ENCODE assay signal across 1 cellular context in the genomic region with DNA sequence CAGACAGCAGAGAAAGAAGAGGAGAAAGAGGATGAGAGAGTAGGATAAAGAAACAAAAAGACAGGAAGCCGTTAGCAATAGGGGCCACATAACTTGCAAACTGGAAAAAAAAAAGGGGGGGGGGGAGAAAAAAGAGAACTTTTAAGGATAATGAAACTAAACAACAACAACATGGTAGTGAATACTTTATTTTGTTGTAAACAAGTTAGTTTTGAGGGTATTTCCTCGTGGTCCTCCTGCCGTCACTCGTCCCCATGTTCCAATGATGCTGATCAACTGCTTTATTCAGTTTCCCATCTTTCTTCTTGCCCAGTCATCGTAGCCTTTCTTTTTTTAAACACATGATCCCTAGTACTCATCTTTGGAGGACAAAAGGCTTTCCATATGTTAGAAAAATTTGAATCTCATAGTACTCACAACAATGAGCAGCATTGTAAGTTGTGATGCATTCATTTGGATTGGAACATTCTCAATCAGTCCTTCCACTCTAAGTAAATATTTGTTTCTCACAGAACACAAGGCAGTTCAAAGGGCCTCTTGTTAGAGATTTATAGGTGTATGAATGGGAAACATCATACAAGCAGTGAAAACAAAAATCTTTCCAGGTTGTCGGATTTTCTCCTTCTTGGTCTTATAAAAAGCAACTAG.
A peak's percentile ranks its signal among the peaks of the same experiment; 100 is the strongest.
TF ChIP-seq lines count a peak whose summit lies in the region.

No MANE protein-coding gene starts in this region.

TF ChIP-seq in HepG2, 621 proteins besides CTCF, POLR2A, EP300 and RAD21 (continued from another document and continues in another):
- TF ChIP-seq, protein P1, sequence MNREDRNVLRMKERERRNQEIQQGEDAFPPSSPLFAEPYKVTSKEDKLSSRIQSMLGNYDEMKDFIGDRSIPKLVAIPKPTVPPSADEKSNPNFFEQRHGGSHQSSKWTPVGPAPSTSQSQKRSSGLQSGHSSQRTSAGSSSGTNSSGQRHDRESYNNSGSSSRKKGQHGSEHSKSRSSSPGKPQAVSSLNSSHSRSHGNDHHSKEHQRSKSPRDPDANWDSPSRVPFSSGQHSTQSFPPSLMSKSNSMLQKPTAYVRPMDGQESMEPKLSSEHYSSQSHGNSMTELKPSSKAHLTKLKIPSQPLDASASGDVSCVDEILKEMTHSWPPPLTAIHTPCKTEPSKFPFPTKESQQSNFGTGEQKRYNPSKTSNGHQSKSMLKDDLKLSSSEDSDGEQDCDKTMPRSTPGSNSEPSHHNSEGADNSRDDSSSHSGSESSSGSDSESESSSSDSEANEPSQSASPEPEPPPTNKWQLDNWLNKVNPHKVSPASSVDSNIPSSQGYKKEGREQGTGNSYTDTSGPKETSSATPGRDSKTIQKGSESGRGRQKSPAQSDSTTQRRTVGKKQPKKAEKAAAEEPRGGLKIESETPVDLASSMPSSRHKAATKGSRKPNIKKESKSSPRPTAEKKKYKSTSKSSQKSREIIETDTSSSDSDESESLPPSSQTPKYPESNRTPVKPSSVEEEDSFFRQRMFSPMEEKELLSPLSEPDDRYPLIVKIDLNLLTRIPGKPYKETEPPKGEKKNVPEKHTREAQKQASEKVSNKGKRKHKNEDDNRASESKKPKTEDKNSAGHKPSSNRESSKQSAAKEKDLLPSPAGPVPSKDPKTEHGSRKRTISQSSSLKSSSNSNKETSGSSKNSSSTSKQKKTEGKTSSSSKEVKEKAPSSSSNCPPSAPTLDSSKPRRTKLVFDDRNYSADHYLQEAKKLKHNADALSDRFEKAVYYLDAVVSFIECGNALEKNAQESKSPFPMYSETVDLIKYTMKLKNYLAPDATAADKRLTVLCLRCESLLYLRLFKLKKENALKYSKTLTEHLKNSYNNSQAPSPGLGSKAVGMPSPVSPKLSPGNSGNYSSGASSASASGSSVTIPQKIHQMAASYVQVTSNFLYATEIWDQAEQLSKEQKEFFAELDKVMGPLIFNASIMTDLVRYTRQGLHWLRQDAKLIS (CRISPR knock-in tag; IDR thresholded peaks at IDR 0.05) = 0 out of 2 replicates have a peak, but pooled peaks have one; percentile 77
- TF ChIP-seq ZSCAN21 (CRISPR knock-in tag; IDR thresholded peaks at IDR 0.05; ENCODE audit: borderline replicate concordance) (no peak), ZNF577 (CRISPR knock-in tag; IDR thresholded peaks at IDR 0.05; ENCODE audit: borderline replicate concordance, low read depth) (no peak), REXO4 (CRISPR knock-in tag; IDR thresholded peaks at IDR 0.05; ENCODE audit: borderline replicate concordance) (no peak), CREM (IDR thresholded peaks at IDR 0.05) (peak; percentile 34; the same call in 1 of the 2 replicates), CREM (CRISPR knock-in tag; IDR thresholded peaks at IDR 0.05) (no peak), ASH2L (IDR thresholded peaks at IDR 0.05; ENCODE audit: insufficient read length, low read depth, low read length) (peak; percentile 61), KDM2A (CRISPR knock-in tag; IDR thresholded peaks at IDR 0.05; ENCODE audit: borderline replicate concordance, low read depth) (no peak), TEAD2 (CRISPR knock-in tag; IDR thresholded peaks at IDR 0.05) (no peak), SNRNP70 (IDR thresholded peaks at IDR 0.05; ENCODE audit: low read depth, low read length) (no peak), GPN1 (CRISPR knock-in tag; IDR thresholded peaks at IDR 0.05; ENCODE audit: borderline replicate concordance) (no peak), RCOR2 (CRISPR knock-in tag; IDR thresholded peaks at IDR 0.05) (0 out of 2 replicates have a peak, but pooled peaks have one; percentile 57), TARDBP (CRISPR knock-in tag; IDR thresholded peaks at IDR 0.05) (0 out of 2 replicates have a peak, but pooled peaks have one; percentile 37), ZNF749 (CRISPR knock-in tag; IDR thresholded peaks at IDR 0.05; ENCODE audit: borderline replicate concordance) (0 out of 2 replicates have a peak, but pooled peaks have one; percentile 45), PITX1 (CRISPR knock-in tag; IDR thresholded peaks at IDR 0.05) (0 out of 2 replicates have a peak, but pooled peaks have one; percentile 54), NFKB2 (CRISPR knock-in tag; IDR thresholded peaks at IDR 0.05; ENCODE audit: borderline replicate concordance) (no peak), ZNF44 (CRISPR knock-in tag; IDR thresholded peaks at IDR 0.05) (no peak), RBFOX2 (IDR thresholded peaks at IDR 0.05; ENCODE audit: low read depth, low read length) (peak; percentile 85), TCF7 (IDR thresholded peaks at IDR 0.05; ENCODE audit: low read depth) (peak; percentile 66), ZNF737 (CRISPR knock-in tag; IDR thresholded peaks at IDR 0.05; ENCODE audit: borderline replicate concordance) (no peak), SAP130 (CRISPR knock-in tag; IDR thresholded peaks at IDR 0.05; ENCODE audit: low read depth) (peak; percentile 72), HNRNPK (IDR thresholded peaks at IDR 0.05; ENCODE audit: low read depth, low read length, poor library complexity, severe bottlenecking) (peak; percentile 68), TP53 (CRISPR knock-in tag; conservative IDR thresholded peaks at IDR 0.05) (no peak), NONO (IDR thresholded peaks at IDR 0.05) (no peak), NONO (CRISPR knock-in tag; conservative IDR thresholded peaks at IDR 0.05) (0 out of 2 replicates have a peak, but pooled peaks have one; percentile 53), NFYB (CRISPR knock-in tag; IDR thresholded peaks at IDR 0.05) (no peak), NFE2L2 (IDR thresholded peaks at IDR 0.05; ENCODE audit: low read length) (peak; percentile 84), ZNF556 (CRISPR knock-in tag; IDR thresholded peaks at IDR 0.05; ENCODE audit: borderline replicate concordance) (no peak), ZNF761 (CRISPR knock-in tag; conservative IDR thresholded peaks at IDR 0.05) (no peak)
- TF ChIP-seq, protein P2, sequence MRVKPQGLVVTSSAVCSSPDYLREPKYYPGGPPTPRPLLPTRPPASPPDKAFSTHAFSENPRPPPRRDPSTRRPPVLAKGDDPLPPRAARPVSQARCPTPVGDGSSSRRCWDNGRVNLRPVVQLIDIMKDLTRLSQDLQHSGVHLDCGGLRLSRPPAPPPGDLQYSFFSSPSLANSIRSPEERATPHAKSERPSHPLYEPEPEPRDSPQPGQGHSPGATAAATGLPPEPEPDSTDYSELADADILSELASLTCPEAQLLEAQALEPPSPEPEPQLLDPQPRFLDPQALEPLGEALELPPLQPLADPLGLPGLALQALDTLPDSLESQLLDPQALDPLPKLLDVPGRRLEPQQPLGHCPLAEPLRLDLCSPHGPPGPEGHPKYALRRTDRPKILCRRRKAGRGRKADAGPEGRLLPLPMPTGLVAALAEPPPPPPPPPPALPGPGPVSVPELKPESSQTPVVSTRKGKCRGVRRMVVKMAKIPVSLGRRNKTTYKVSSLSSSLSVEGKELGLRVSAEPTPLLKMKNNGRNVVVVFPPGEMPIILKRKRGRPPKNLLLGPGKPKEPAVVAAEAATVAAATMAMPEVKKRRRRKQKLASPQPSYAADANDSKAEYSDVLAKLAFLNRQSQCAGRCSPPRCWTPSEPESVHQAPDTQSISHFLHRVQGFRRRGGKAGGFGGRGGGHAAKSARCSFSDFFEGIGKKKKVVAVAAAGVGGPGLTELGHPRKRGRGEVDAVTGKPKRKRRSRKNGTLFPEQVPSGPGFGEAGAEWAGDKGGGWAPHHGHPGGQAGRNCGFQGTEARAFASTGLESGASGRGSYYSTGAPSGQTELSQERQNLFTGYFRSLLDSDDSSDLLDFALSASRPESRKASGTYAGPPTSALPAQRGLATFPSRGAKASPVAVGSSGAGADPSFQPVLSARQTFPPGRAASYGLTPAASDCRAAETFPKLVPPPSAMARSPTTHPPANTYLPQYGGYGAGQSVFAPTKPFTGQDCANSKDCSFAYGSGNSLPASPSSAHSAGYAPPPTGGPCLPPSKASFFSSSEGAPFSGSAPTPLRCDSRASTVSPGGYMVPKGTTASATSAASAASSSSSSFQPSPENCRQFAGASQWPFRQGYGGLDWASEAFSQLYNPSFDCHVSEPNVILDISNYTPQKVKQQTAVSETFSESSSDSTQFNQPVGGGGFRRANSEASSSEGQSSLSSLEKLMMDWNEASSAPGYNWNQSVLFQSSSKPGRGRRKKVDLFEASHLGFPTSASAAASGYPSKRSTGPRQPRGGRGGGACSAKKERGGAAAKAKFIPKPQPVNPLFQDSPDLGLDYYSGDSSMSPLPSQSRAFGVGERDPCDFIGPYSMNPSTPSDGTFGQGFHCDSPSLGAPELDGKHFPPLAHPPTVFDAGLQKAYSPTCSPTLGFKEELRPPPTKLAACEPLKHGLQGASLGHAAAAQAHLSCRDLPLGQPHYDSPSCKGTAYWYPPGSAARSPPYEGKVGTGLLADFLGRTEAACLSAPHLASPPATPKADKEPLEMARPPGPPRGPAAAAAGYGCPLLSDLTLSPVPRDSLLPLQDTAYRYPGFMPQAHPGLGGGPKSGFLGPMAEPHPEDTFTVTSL (CRISPR knock-in tag; IDR thresholded peaks at IDR 0.05; ENCODE audit: borderline replicate concordance) = peak; percentile 69; the same call in 1 of the 2 replicates
- TF ChIP-seq, protein P3, sequence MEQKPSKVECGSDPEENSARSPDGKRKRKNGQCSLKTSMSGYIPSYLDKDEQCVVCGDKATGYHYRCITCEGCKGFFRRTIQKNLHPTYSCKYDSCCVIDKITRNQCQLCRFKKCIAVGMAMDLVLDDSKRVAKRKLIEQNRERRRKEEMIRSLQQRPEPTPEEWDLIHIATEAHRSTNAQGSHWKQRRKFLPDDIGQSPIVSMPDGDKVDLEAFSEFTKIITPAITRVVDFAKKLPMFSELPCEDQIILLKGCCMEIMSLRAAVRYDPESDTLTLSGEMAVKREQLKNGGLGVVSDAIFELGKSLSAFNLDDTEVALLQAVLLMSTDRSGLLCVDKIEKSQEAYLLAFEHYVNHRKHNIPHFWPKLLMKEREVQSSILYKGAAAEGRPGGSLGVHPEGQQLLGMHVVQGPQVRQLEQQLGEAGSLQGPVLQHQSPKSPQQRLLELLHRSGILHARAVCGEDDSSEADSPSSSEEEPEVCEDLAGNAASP (CRISPR knock-in tag; IDR thresholded peaks at IDR 0.05; ENCODE audit: borderline replicate concordance) = no peak
- TF ChIP-seq, protein P4, sequence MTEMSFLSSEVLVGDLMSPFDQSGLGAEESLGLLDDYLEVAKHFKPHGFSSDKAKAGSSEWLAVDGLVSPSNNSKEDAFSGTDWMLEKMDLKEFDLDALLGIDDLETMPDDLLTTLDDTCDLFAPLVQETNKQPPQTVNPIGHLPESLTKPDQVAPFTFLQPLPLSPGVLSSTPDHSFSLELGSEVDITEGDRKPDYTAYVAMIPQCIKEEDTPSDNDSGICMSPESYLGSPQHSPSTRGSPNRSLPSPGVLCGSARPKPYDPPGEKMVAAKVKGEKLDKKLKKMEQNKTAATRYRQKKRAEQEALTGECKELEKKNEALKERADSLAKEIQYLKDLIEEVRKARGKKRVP (CRISPR knock-in tag; IDR thresholded peaks at IDR 0.05) = peak in 1 of 2 experiments; percentile 35; a peak in 1 of 4 replicates
- TF ChIP-seq, protein P5, sequence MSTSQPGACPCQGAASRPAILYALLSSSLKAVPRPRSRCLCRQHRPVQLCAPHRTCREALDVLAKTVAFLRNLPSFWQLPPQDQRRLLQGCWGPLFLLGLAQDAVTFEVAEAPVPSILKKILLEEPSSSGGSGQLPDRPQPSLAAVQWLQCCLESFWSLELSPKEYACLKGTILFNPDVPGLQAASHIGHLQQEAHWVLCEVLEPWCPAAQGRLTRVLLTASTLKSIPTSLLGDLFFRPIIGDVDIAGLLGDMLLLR (CRISPR knock-in tag; IDR thresholded peaks at IDR 0.05) = no peak
- TF ChIP-seq, protein P6, sequence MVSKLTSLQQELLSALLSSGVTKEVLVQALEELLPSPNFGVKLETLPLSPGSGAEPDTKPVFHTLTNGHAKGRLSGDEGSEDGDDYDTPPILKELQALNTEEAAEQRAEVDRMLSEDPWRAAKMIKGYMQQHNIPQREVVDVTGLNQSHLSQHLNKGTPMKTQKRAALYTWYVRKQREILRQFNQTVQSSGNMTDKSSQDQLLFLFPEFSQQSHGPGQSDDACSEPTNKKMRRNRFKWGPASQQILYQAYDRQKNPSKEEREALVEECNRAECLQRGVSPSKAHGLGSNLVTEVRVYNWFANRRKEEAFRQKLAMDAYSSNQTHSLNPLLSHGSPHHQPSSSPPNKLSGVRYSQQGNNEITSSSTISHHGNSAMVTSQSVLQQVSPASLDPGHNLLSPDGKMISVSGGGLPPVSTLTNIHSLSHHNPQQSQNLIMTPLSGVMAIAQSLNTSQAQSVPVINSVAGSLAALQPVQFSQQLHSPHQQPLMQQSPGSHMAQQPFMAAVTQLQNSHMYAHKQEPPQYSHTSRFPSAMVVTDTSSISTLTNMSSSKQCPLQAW (CRISPR knock-in tag; IDR thresholded peaks at IDR 0.05) = no peak
- TF ChIP-seq, protein P7, sequence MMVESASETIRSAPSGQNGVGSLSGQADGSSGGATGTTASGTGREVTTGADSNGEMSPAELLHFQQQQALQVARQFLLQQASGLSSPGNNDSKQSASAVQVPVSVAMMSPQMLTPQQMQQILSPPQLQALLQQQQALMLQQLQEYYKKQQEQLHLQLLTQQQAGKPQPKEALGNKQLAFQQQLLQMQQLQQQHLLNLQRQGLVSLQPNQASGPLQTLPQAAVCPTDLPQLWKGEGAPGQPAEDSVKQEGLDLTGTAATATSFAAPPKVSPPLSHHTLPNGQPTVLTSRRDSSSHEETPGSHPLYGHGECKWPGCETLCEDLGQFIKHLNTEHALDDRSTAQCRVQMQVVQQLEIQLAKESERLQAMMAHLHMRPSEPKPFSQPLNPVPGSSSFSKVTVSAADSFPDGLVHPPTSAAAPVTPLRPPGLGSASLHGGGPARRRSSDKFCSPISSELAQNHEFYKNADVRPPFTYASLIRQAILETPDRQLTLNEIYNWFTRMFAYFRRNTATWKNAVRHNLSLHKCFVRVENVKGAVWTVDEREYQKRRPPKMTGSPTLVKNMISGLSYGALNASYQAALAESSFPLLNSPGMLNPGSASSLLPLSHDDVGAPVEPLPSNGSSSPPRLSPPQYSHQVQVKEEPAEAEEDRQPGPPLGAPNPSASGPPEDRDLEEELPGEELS (CRISPR knock-in tag; IDR thresholded peaks at IDR 0.05) = peak; percentile 89
- TF ChIP-seq, protein P8, sequence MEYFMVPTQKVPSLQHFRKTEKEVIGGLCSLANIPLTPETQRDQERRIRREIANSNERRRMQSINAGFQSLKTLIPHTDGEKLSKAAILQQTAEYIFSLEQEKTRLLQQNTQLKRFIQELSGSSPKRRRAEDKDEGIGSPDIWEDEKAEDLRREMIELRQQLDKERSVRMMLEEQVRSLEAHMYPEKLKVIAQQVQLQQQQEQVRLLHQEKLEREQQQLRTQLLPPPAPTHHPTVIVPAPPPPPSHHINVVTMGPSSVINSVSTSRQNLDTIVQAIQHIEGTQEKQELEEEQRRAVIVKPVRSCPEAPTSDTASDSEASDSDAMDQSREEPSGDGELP (IDR thresholded peaks at IDR 0.05; ENCODE audit: borderline replicate concordance, low read depth) = peak; percentile 78
- TF ChIP-seq, protein P9, sequence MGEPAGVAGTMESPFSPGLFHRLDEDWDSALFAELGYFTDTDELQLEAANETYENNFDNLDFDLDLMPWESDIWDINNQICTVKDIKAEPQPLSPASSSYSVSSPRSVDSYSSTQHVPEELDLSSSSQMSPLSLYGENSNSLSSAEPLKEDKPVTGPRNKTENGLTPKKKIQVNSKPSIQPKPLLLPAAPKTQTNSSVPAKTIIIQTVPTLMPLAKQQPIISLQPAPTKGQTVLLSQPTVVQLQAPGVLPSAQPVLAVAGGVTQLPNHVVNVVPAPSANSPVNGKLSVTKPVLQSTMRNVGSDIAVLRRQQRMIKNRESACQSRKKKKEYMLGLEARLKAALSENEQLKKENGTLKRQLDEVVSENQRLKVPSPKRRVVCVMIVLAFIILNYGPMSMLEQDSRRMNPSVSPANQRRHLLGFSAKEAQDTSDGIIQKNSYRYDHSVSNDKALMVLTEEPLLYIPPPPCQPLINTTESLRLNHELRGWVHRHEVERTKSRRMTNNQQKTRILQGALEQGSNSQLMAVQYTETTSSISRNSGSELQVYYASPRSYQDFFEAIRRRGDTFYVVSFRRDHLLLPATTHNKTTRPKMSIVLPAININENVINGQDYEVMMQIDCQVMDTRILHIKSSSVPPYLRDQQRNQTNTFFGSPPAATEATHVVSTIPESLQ (CRISPR knock-in tag; conservative IDR thresholded peaks at IDR 0.05) = no peak
- TF ChIP-seq, protein P10, sequence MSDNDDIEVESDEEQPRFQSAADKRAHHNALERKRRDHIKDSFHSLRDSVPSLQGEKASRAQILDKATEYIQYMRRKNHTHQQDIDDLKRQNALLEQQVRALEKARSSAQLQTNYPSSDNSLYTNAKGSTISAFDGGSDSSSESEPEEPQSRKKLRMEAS (IDR thresholded peaks at IDR 0.05) = peak; percentile 26; the same call in 1 of the 2 replicates
